ENCODE assay signal across 1 cellular context in genomic region chr2:226169751-226170581, GRCh38.
TF ChIP-seq lines count a peak whose summit lies in the region.

No MANE protein-coding gene starts in this region.

TF ChIP-seq in IMR-90, 13 proteins besides CTCF, POLR2A, EP300 and RAD21:
- TF ChIP-seq RCOR1 (IDR thresholded peaks at IDR 0.05; ENCODE audit: insufficient replicate concordance, low read length): no peak
- no peak for TF ChIP-seq RFX5 (IDR thresholded peaks at IDR 0.05; ENCODE audit: low read depth, low read length)
- TF ChIP-seq MXI1 (IDR thresholded peaks at IDR 0.05; ENCODE audit: borderline replicate concordance, low read depth, low read length): no peak
- TF ChIP-seq USF2 (IDR thresholded peaks at IDR 0.05; ENCODE audit: low read depth, low read length): no peak
- no peak for TF ChIP-seq BHLHE40 (IDR thresholded peaks at IDR 0.05; ENCODE audit: low read depth, low read length)
- TF ChIP-seq NFE2L2 (IDR thresholded peaks at IDR 0.05; ENCODE audit: low read depth, low read length): no peak
- no peak for TF ChIP-seq MAZ (IDR thresholded peaks at IDR 0.05; ENCODE audit: borderline replicate concordance, low read depth, low read length)
